In the genomic region with DNA sequence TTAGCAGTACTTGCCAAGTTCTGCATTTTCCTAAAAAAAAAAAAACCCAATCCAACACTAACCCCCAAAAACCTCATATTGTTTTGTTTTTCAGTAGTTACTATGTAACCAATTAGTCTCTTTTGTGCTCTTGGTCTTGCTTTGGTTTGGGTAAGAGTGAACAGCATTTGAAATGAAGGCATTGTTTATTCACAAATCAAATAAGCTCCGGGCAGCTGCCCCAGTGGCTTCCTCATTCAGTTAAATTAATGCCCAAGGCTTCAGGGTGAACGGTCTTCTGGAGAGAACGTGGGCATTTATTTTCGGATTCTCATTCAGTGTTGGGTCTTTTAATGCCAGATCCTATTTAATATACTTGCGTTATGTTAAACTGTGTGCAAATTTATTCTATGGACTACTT, we compare ENCODE assay signal across 23 cellular contexts.
"Had no signal": no experiment of that assay in that cellular context is flagged by ENCODE, and none has a peak within 500 bp of the region (broad histone marks: within the 10 kb centered on the region; RNA-seq: fewer than 3 reads in every experiment).

No MANE protein-coding gene starts in this region.

- H3K27me3 Mint-ChIP-seq: activated CD4-positive, alpha-beta memory T cell treated with anti-CD3 and anti-CD28 coated beads, Interleukin-2, amount 10 ng/mL, durations not matched to agents 7 days and 5 days; activated CD4-positive, alpha-beta T cell treated with anti-CD3 and anti-CD28 coated beads, Interleukin-2, amount 10 ng/mL, durations not matched to agents 24 days and 14 days; activated naive CD8-positive, alpha-beta T cell treated with anti-CD3 and anti-CD28 coated beads, Interleukin-2, amount 50 U/mL, for 24 hours; activated T-helper 17 cell treated with anti-CD3 and anti-CD28 coated beads, Interleukin-2, amount 50 U/mL, for 72 hours; dendritic cell treated with granulocyte-macrophage colony-stimulating factor and Interleukin-4, amounts not matched to agents 40 ng/mL and 50 ng/mL, for 4 days; memory B cell had no signal

- H3K4me1 ChIP-seq: gastroesophageal sphincter, heart left ventricle had no signal

- DNase-seq: activated CD4-positive, alpha-beta memory T cell treated with anti-CD3 and anti-CD28 coated beads, Interleukin-2, amount 10 ng/mL, durations not matched to agents 7 days and 5 days; activated CD4-positive, alpha-beta T cell treated with anti-CD3 and anti-CD28 coated beads, Interleukin-2, amount 10 ng/mL, durations not matched to agents 24 days and 14 days; activated CD4-positive, CD25-positive, alpha-beta regulatory T cell treated with anti-CD3 and anti-CD28 coated beads, Interleukin-2, amount 50 U/mL, for 72 hours; activated gamma-delta T cell treated with Interleukin-2 at 50 U/mL for 16 hours; activated naive CD4-positive, alpha-beta T cell treated with anti-CD3 and anti-CD28 coated beads, Interleukin-2, amount 50 U/mL, for 16 hours; activated naive CD8-positive, alpha-beta T cell treated with anti-CD3 and anti-CD28 coated beads, Interleukin-2, amount 50 U/mL, for 24 hours; activated T-cell treated with anti-CD3 and anti-CD28 coated beads, Interleukin-2, amount 50 U/mL, for 4 hours; central memory CD4-positive, alpha-beta T cell; heart left ventricle; immature natural killer cell; natural killer cell; stimulated activated CD4-positive, alpha-beta T cell treated with anti-CD3 and anti-CD28 coated beads, Interleukin-12 subunit alpha, Interleukin-12 subunit beta, amount 100 ng/mL, for 4 hours; stimulated activated CD4-positive, alpha-beta T cell treated with anti-CD3 and anti-CD28 coated beads, Interleukin-4, amount 100 ng/mL, for 1 hour; stimulated activated naive CD8-positive, alpha-beta T cell treated with anti-CD3 and anti-CD28 coated beads, Interleukin-15, Interleukin-2, amounts not matched to agents 100 U/mL and 50 U/mL, for 24 hours; T-helper 2 cell; trophoblast cell had no signal

- H3K36me3 ChIP-seq: gastroesophageal sphincter, heart left ventricle, thoracic aorta had no signal

- H3K36me3 Mint-ChIP-seq: immature natural killer cell, memory B cell had no signal

- H3K4me3 Mint-ChIP-seq: activated CD4-positive, alpha-beta memory T cell treated with anti-CD3 and anti-CD28 coated beads, Interleukin-2, amount 10 ng/mL, durations not matched to agents 7 days and 5 days; activated CD4-positive, alpha-beta T cell treated with anti-CD3 and anti-CD28 coated beads, Interleukin-2, amount 10 ng/mL, durations not matched to agents 24 days and 14 days; activated naive CD8-positive, alpha-beta T cell treated with anti-CD3 and anti-CD28 coated beads, Interleukin-2, amount 50 U/mL, for 24 hours; activated T-cell treated with anti-CD3 and anti-CD28 coated beads, Interleukin-2, amount 50 U/mL, for 4 hours; activated T-helper 17 cell treated with anti-CD3 and anti-CD28 coated beads, Interleukin-2, amount 50 U/mL, for 72 hours; dendritic cell treated with granulocyte-macrophage colony-stimulating factor and Interleukin-4, amounts not matched to agents 40 ng/mL and 50 ng/mL, for 4 days; immature natural killer cell; memory B cell; natural killer cell had no signal

- H3K27me3 ChIP-seq: gastroesophageal sphincter, heart left ventricle had no signal

- H3K27ac Mint-ChIP-seq: activated CD4-positive, alpha-beta memory T cell treated with anti-CD3 and anti-CD28 coated beads, Interleukin-2, amount 10 ng/mL, durations not matched to agents 7 days and 5 days; activated CD4-positive, alpha-beta T cell treated with anti-CD3 and anti-CD28 coated beads, Interleukin-2, amount 10 ng/mL, durations not matched to agents 24 days and 14 days; activated naive CD8-positive, alpha-beta T cell treated with anti-CD3 and anti-CD28 coated beads, Interleukin-2, amount 50 U/mL, for 24 hours; activated T-helper 17 cell treated with anti-CD3 and anti-CD28 coated beads, Interleukin-2, amount 50 U/mL, for 72 hours; dendritic cell treated with granulocyte-macrophage colony-stimulating factor and Interleukin-4, amounts not matched to agents 40 ng/mL and 50 ng/mL, for 4 days; immature natural killer cell; memory B cell; natural killer cell had no signal

- ATAC-seq: activated naive CD8-positive, alpha-beta T cell treated with anti-CD3 and anti-CD28 coated beads, Interleukin-2, amount 50 U/mL, for 24 hours; activated T-cell treated with anti-CD3 and anti-CD28 coated beads, Interleukin-2, amount 50 U/mL, for 4 hours; activated T-helper 17 cell treated with anti-CD3 and anti-CD28 coated beads, Interleukin-2, amount 50 U/mL, for 72 hours; gastroesophageal sphincter; heart left ventricle; natural killer cell; sciatic nerve; stimulated activated naive CD8-positive, alpha-beta T cell treated with anti-CD3 and anti-CD28 coated beads, Interleukin-15, Interleukin-2, amounts not matched to agents 100 U/mL and 50 U/mL, for 24 hours had no signal

- H3K4me1 Mint-ChIP-seq: activated CD4-positive, alpha-beta memory T cell treated with anti-CD3 and anti-CD28 coated beads, Interleukin-2, amount 10 ng/mL, durations not matched to agents 7 days and 5 days; activated CD4-positive, alpha-beta T cell treated with anti-CD3 and anti-CD28 coated beads, Interleukin-2, amount 10 ng/mL, durations not matched to agents 24 days and 14 days; activated naive CD8-positive, alpha-beta T cell treated with anti-CD3 and anti-CD28 coated beads, Interleukin-2, amount 50 U/mL, for 24 hours; activated T-helper 17 cell treated with anti-CD3 and anti-CD28 coated beads, Interleukin-2, amount 50 U/mL, for 72 hours; immature natural killer cell; memory B cell; natural killer cell had no signal

- H3K27ac ChIP-seq: gastroesophageal sphincter, heart left ventricle, skin epidermis, thoracic aorta had no signal

- H3K4me3 ChIP-seq: gastroesophageal sphincter, heart left ventricle, skin epidermis, thoracic aorta had no signal

- H3K9me3 ChIP-seq: thoracic aorta had no signal
